ENCODE assay signal across 11 cellular contexts in genomic region chr6:24856246-24856599, GRCh38. TPM values are rescaled to one million over a fixed set of nuclear protein-coding genes. Genes with fewer than 3 reads are reported as not detected.
A peak's percentile ranks its signal among the peaks of the same experiment; 100 is the strongest.
DNase-seq lines count a peak whose midpoint lies in the region; ATAC-seq, FAIRE-seq and TF ChIP-seq lines count a peak whose summit lies in the region.
"Had no signal": no experiment of that assay in that cellular context is flagged by ENCODE, and none has a peak within 500 bp of the region (broad histone marks: within the 10 kb centered on the region; RNA-seq: fewer than 3 reads in every experiment).

No MANE protein-coding gene starts in this region.

- peaks cover 28% of the 10 kb centered on the region for H3K4me1 Mint-ChIP-seq in MCF 10A (ENCODE audit: insufficient read depth, unreplicated experiment)
- H3K4me1 Mint-ChIP-seq in T-cell: peaks cover 58 to 76% (median 65%) of the 10 kb centered on the region in 3 donors
- peaks cover 51 to 74% of the 10 kb centered on the region in 2 donors for H3K4me1 Mint-ChIP-seq in stimulated activated naive B cell treated with anti-CD40 and anti-IgM and Interleukin-4, amounts not matched to agents 10 μg/mL and 1 μg/mL and 100 μg/mL, for 72 hours

- H3K27me3 ChIP-seq in breast epithelium (no peaks in the 10 kb centered on the region), H1 (replicated peaks in 1 of 4; ENCODE audit: control insufficient read depth in 3 of 4, extremely low read depth in 1 of 4, insufficient read depth in 3 of 4, low read length in 3 of 4) (no peaks in the 10 kb centered on the region), heart left ventricle (no peaks in the 10 kb centered on the region)

- H3K27ac Mint-ChIP-seq in MCF 10A (ENCODE audit: low read depth, unreplicated experiment) (peak overlapping the region; percentile 39), T-cell (peak overlapping the region; percentile 95 to 99)
- peak overlapping the region; percentile 91 for H3K27ac Mint-ChIP-seq in stimulated activated naive B cell treated with anti-CD40 and anti-IgM and Interleukin-4, amounts not matched to agents 10 μg/mL and 1 μg/mL and 100 μg/mL, for 72 hours

- no peaks in the 10 kb centered on the region for H4K20me1 ChIP-seq in H1 (replicated peaks in 1 of 2; ENCODE audit: control insufficient read depth in 1 of 2, insufficient read depth in 2 of 2, low read length in 2 of 2)

- H3K4ac ChIP-seq in H1 (replicated peaks; ENCODE audit: insufficient read length, low read depth, low read length): no peak overlapping the region

- TF ChIP-seq RAD21 in H1 (IDR thresholded peaks at IDR 0.05 in 1 of 2, conservative IDR thresholded peaks at IDR 0.05 in 1 of 2; ENCODE audit: low read depth in 2 of 2, low read length in 2 of 2): no peak

- H3K23ac ChIP-seq in H1 (ENCODE audit: insufficient read length): no peak overlapping the region

- no peak overlapping the region for H2BK120ac ChIP-seq in H1 (replicated peaks; ENCODE audit: low read depth, low read length)

- no peak for TF ChIP-seq POLR2A in breast epithelium (IDR thresholded peaks at IDR 0.05)
- no peak for TF ChIP-seq POLR2A in H1 (IDR thresholded peaks at IDR 0.05; ENCODE audit: control extremely low read depth in 1 of 2, low read depth in 2 of 2, low read length in 2 of 2)
- no peak for TF ChIP-seq POLR2A in GM18505 (IDR thresholded peaks at IDR 0.05; ENCODE audit: borderline replicate concordance, extremely low read depth, insufficient read depth, insufficient read length)
- no peak for TF ChIP-seq POLR2A in heart left ventricle (IDR thresholded peaks at IDR 0.05)

- no peaks in the 10 kb centered on the region for H3K23me2 ChIP-seq in H1 (ENCODE audit: low read depth, low read length)

- no peaks in the 10 kb centered on the region for H3K79me1 ChIP-seq in H1 (ENCODE audit: low read depth, low read length)

- H3K9me3 Mint-ChIP-seq in MCF 10A (ENCODE audit: unreplicated experiment): no peaks in the 10 kb centered on the region
- H3K9me3 Mint-ChIP-seq in T-cell: no peaks in the 10 kb centered on the region
- no peaks in the 10 kb centered on the region for H3K9me3 Mint-ChIP-seq in stimulated activated naive B cell treated with anti-CD40 and anti-IgM and Interleukin-4, amounts not matched to agents 10 μg/mL and 1 μg/mL and 100 μg/mL, for 72 hours

- H2BK20ac ChIP-seq in H1 (ENCODE audit: low read length): no peak overlapping the region

- H3K27me3 Mint-ChIP-seq in MCF 10A (ENCODE audit: insufficient read depth, unreplicated experiment) (no peaks in the 10 kb centered on the region), T-cell (no peaks in the 10 kb centered on the region)
- no peaks in the 10 kb centered on the region for H3K27me3 Mint-ChIP-seq in stimulated activated naive B cell treated with anti-CD40 and anti-IgM and Interleukin-4, amounts not matched to agents 10 μg/mL and 1 μg/mL and 100 μg/mL, for 72 hours

- no peaks in the 10 kb centered on the region for H3K36me3 ChIP-seq in breast epithelium
- peaks cover 2 to 31% (median 9%) of the 10 kb centered on the region in 4 experiments; a peak in 5 of 8 replicates for H3K36me3 ChIP-seq in H1 (ENCODE audit: control insufficient read depth in 2 of 4, insufficient read depth in 4 of 4, low read length in 3 of 4)
- H3K36me3 ChIP-seq in heart left ventricle: peaks cover 0 to 54% (median 6%) of the 10 kb centered on the region in 9 donors

- intact Hi-C loops in MCF 10A (cut with micrococcal nuclease) (loop anchor here (1.0 to 5.0 kb wide), 4 partner anchors 136 to 746 kb away; no protein-coding TSS in a partner anchor), breast epithelium (cut with DNase I; ENCODE audit: low total_unique reads) (loop anchor here (10.0 kb wide), 2 partner anchors 159 to 209 kb away; no protein-coding TSS in a partner anchor), heart left ventricle (cut with DNase I) (loop anchor here (1.0 to 10.0 kb wide), 10 partner anchors 56 to 216 kb away; partner anchors contain the start of gene RIPOR2 (in 1 of the 10))

- POLR2A ChIA-PET in MCF 10A (lab: Yijun Ruan, JAX) (interaction anchor here (0.6 to 6.5 kb wide), 11 partner anchors 70 to 395 kb away, joined by 3 to 159 read pairs (median 5); no protein-coding TSS in a partner anchor), T-cell (lab: Charles Lee) (interaction anchor here (1.0 to 1.3 kb wide), 3 partner anchors 15 to 198 kb away, joined by 3 to 5 read pairs (median 3); no protein-coding TSS in a partner anchor), H1 (lab: Charles Lee; ENCODE audit: partially characterized antibody) (interaction anchor here (1.0 to 1.5 kb wide), 4 partner anchors 12 to 162 kb away, joined by 3 to 6 read pairs (median 4); no protein-coding TSS in a partner anchor)

- DNase-seq in MCF 10A (ENCODE audit: unreplicated experiment) (no peak), breast epithelium (ENCODE audit: low spot score in 2 of 2) (no peak), T-cell (no peak), H1 (ENCODE audit: low read depth in 1 of 2, low spot score in 2 of 2) (no peak), heart left ventricle (no peak), ureter (ENCODE audit: low spot score) (no peak)
- no peak for DNase-seq in stimulated activated naive B cell treated with anti-CD40 and anti-IgM and Interleukin-4, amounts not matched to agents 10 μg/mL and 1 μg/mL and 100 μg/mL, for 72 hours

- no peak overlapping the region for H3K9ac ChIP-seq in H1 (replicated peaks in 1 of 4; ENCODE audit: extremely low read depth in 1 of 4, low read depth in 3 of 4, low read length in 3 of 4)

- no peaks in the 10 kb centered on the region for H3K79me2 ChIP-seq in H1 (ENCODE audit: control insufficient read depth in 1 of 2, insufficient read depth in 2 of 2, low read length in 2 of 2)

- CTCF ChIA-PET in MCF 10A (lab: Yijun Ruan, JAX) (interaction anchor here (0.6 to 5.8 kb wide), 15 partner anchors 8 to 359 kb away, joined by 3 to 158 read pairs (median 4); no protein-coding TSS in a partner anchor), T-cell (lab: Charles Lee) (interaction anchor here (0.6 to 5.3 kb wide), 34 partner anchors 8 to 218 kb away, joined by 3 to 151 read pairs (median 4); no protein-coding TSS in a partner anchor), H1 (lab: Charles Lee; ENCODE audit: partially characterized antibody) (interaction anchor here (0.7 to 4.3 kb wide), 43 partner anchors 10 to 329 kb away, joined by 3 to 61 read pairs (median 4); partner anchors contain the start of gene RIPOR2)

- ATAC-seq in T-cell (replicated peaks in 1 of 4) (no peak), GM18505 (IDR thresholded peaks at IDR 0.05; ENCODE audit: unreplicated experiment) (no peak), heart left ventricle (no peak)
- ATAC-seq in stimulated activated naive B cell treated with anti-CD40 and anti-IgM and Interleukin-4, amounts not matched to agents 10 μg/mL and 1 μg/mL and 100 μg/mL, for 72 hours (replicated peaks): no peak

- no peak overlapping the region for H2BK15ac ChIP-seq in H1 (ENCODE audit: low read length)

- H3K27ac ChIP-seq in breast epithelium: no peak overlapping the region
- H3K27ac ChIP-seq in H1 (ENCODE audit: low read depth, low read length): no peak overlapping the region
- H3K27ac ChIP-seq in heart left ventricle: peak overlapping the region in 1 of 12 donors; percentile 77

- H3K4me1 ChIP-seq in breast epithelium (peaks cover 0 to 9% of the 10 kb centered on the region in 2 donors), H1 (replicated peaks in 1 of 4; ENCODE audit: control insufficient read depth in 3 of 4, insufficient read depth in 4 of 4, low read length in 3 of 4) (no peaks in the 10 kb centered on the region), heart left ventricle (peaks cover 0 to 44% (median 10%) of the 10 kb centered on the region in 12 donors)

- H4K8ac ChIP-seq in H1 (ENCODE audit: extremely low read depth, insufficient read depth, low read length): no peak overlapping the region

- H3K4me2 ChIP-seq in H1 (ENCODE audit: insufficient read depth in 1 of 2, low read depth in 2 of 2, low read length in 2 of 2): no peak overlapping the region

- H3K36me3 Mint-ChIP-seq in MCF 10A (ENCODE audit: insufficient read depth, unreplicated experiment): peaks cover 43% of the 10 kb centered on the region
- H3K36me3 Mint-ChIP-seq in T-cell: peaks cover 69% of the 10 kb centered on the region
- H3K36me3 Mint-ChIP-seq in stimulated activated naive B cell treated with anti-CD40 and anti-IgM and Interleukin-4, amounts not matched to agents 10 μg/mL and 1 μg/mL and 100 μg/mL, for 72 hours: peaks cover 37 to 43% of the 10 kb centered on the region in 2 donors

- H3K56ac ChIP-seq in H1 (replicated peaks; ENCODE audit: insufficient read length, low read depth, low read length): no peak overlapping the region

- no peak for TF ChIP-seq EP300 in H1 (IDR thresholded peaks at IDR 0.05; ENCODE audit: borderline replicate concordance in 1 of 2, low read depth in 2 of 2, low read length in 2 of 2)

- H2AK5ac ChIP-seq in H1 (ENCODE audit: low read depth, low read length): no peak overlapping the region

- WGBS in H1 (ENCODE audit: extremely low coverage in 1 of 2, insufficient coverage in 1 of 2, insufficient read length in 1 of 2, insufficient replicate concordance in 2 of 2, low coverage in 1 of 2, low lambda C conversion rate in 2 of 2, missing lambda C conversion rate in 1 of 2), 2 experiments: 75% methylated on average over 5 of the region's 5 CpGs; no CpG with 5 or more reads in 1 of the 2 experiments
- 65 to 75% (median 69%) methylated on average over 5 of the region's 5 CpGs for WGBS in heart left ventricle, 4 donors

- no peak overlapping the region for H4K91ac ChIP-seq in H1 (replicated peaks; ENCODE audit: insufficient read length, low read length)

- no peak overlapping the region for H3K14ac ChIP-seq in H1 (ENCODE audit: insufficient read length)

- no peak overlapping the region for H3K4me3 ChIP-seq in breast epithelium
- H3K4me3 ChIP-seq in H1 (ENCODE audit: extremely low read depth in 1 of 4, insufficient read depth in 2 of 4, low read depth in 3 of 4, low read length in 4 of 4): no peak overlapping the region
- no peak overlapping the region for H3K4me3 ChIP-seq in heart left ventricle

- BruUV-seq in MCF 10A (replicated peaks; lab: Mats Ljungman, UMichigan): no TSS peak

- H3K9me3 ChIP-seq in breast epithelium: no peaks in the 10 kb centered on the region
- no peaks in the 10 kb centered on the region for H3K9me3 ChIP-seq in H1 (ENCODE audit: insufficient read depth in 2 of 2, low read depth in 1 of 2, low read length in 1 of 2)
- no peaks in the 10 kb centered on the region for H3K9me3 ChIP-seq in heart left ventricle

- TF ChIP-seq CTCF in MCF 10A (IDR thresholded peaks at IDR 0.05; ENCODE audit: unreplicated experiment) (no peak), breast epithelium (IDR thresholded peaks at IDR 0.05) (no peak), H1 (IDR thresholded peaks at IDR 0.05; ENCODE audit: control extremely low read depth in 1 of 3, insufficient read depth in 1 of 3, low read depth in 1 of 3, low read length in 3 of 3) (no peak), heart left ventricle (IDR thresholded peaks at IDR 0.05) (no peak)

- no peak overlapping the region for H2AFZ ChIP-seq in H1 (ENCODE audit: low read length)

- no peak overlapping the region; the same call in 1 of the 2 replicates for H3K18ac ChIP-seq in H1 (ENCODE audit: extremely low read depth, low read length)

- no peak overlapping the region for H2BK12ac ChIP-seq in H1 (ENCODE audit: low read depth, low read length)

- no peak overlapping the region for H3K4me3 Mint-ChIP-seq in MCF 10A (ENCODE audit: unreplicated experiment)
- H3K4me3 Mint-ChIP-seq in T-cell: peak overlapping the region in 2 of 3 donors; percentile 17 to 73
- peak overlapping the region; percentile 48 to 72 for H3K4me3 Mint-ChIP-seq in stimulated activated naive B cell treated with anti-CD40 and anti-IgM and Interleukin-4, amounts not matched to agents 10 μg/mL and 1 μg/mL and 100 μg/mL, for 72 hours

- no peak overlapping the region for H2BK5ac ChIP-seq in H1 (ENCODE audit: low read depth, low read length)

- no peak overlapping the region for H4K5ac ChIP-seq in H1 (ENCODE audit: insufficient read length, low read depth, low read length)

- no peak for FAIRE-seq in H1 (lab: Jason Lieb, UNC)

RNA-seq across cellular contexts. Expression of gene ARMH2, which starts 57.5 kb away (rescaled TPM):
- total RNA-seq in MCF 10A (2022) (not detected in 2 replicates), breast epithelium (not detected), T-cell (1 to 10 TPM; 2.2 to 4.6 (median 3.7) TPM), heart left ventricle (not detected), ureter (not detected)
- total RNA-seq in H1 (2021; fragmentation: NEBNext Ultra II Directional; extraction: Animal tissue kit (Norgen Biotek cat#: 25700)): not detected in 2 replicates
- polyA plus RNA-seq in H1 (2011; rRNA removed) (not detected in 2 replicates), heart left ventricle (not detected)
- polyA plus RNA-seq in H1 (2011; cell fraction: cytosol; rRNA removed): not detected
- polyA plus RNA-seq in H1 (2011; cell fraction: nucleus; rRNA removed): not detected
- not detected in 4 replicates for polyA plus RNA-seq in H1 (2012, experiment 1 of 2)
- not detected for polyA plus RNA-seq in H1 (2012, experiment 2 of 2)
- polyA plus RNA-seq in H1 (2013, experiment 1 of 2): not detected
- polyA plus RNA-seq in H1 (2013, experiment 2 of 2): not detected
- not detected in 2 replicates for polyA minus RNA-seq in H1 (2011; rRNA and poly(A)+ RNA removed)
- polyA minus RNA-seq in H1 (2011; cell fraction: cytosol; rRNA and poly(A)+ RNA removed): not detected
- not detected for polyA minus RNA-seq in H1 (2011; cell fraction: nucleus; rRNA and poly(A)+ RNA removed)
- total RNA-seq: aorta, Daoy, NCI-H460 had no signal
- polyA plus RNA-seq: aorta had no signal

Comparison
In these comparisons a context has a peak if more than half of its experiments do, and no peak if none do; other contexts are left out.
1. H3K27ac Mint-ChIP-seq: peak in every context shown above with its lines; median percentile 97 in T-cell; 91 in stimulated activated naive B cell treated with anti-CD40 and anti-IgM and Interleukin-4, amounts not matched to agents 10 μg/mL and 1 μg/mL and 100 μg/mL, for 72 hours; 39 in MCF 10A.